11 cellular contexts compared by ENCODE assay signal in the genomic region with DNA sequence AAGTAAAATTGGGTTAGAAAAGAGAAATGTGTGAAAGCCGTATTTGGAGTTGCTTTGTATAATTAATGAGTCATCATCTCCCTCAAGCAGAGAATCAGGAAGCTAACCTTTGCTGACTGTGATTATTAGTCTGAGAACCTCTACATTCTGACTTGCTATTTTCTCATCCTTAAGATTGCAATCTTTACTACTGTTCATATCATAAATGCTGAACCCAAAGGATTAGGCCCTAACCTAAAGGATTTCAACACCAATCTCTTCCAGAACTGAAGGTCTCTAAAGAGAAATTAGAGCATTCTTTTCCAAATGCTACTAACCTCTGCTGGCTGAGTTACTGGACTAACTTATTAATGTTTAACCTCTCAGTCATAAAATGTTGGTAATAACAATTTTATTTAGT.
DNase-seq lines count a peak whose midpoint lies in the region; ATAC-seq and TF ChIP-seq lines count a peak whose summit lies in the region.
"Had no signal": no experiment of that assay in that cellular context is flagged by ENCODE, and none has a peak within 500 bp of the region (broad histone marks: within the 10 kb centered on the region; RNA-seq: fewer than 3 reads in every experiment).

No MANE protein-coding gene starts in this region.

- H3K9me3 Mint-ChIP-seq in nephron = peaks cover 18% of the 10 kb centered on the region

- in situ Hi-C loops in astrocyte of the spinal cord (cut with HindIII; ENCODE audit: low sequenced_read_pairs) = no loop called here

- H3K27ac ChIP-seq in heart left ventricle = peak overlapping the region in 1 of 12 donors; percentile 34

- peaks cover 14% of the 10 kb centered on the region for H3K4me1 Mint-ChIP-seq in nephron

- H3K27ac Mint-ChIP-seq in nephron = peak overlapping the region in 2 of 3 experiments; percentile 7 to 31
- H3K27ac Mint-ChIP-seq: brain had no signal

- DNase-seq in HuH-7 (ENCODE audit: low spot score) = peak; percentile 2
- peak; percentile 60 for DNase-seq in astrocyte of the spinal cord (ENCODE audit: low read depth, low spot score)
- DNase-seq in activated CD4-positive, CD25-positive, alpha-beta regulatory T cell treated with anti-CD3 and anti-CD28 coated beads, Interleukin-2, amount 50 U/mL, for 72 hours = no peak
- no peak for DNase-seq in heart left ventricle
- no peak for DNase-seq in stimulated activated CD4-positive, alpha-beta T cell treated with anti-CD3 and anti-CD28 coated beads, Interleukin-2, amount 100 ng/mL, for 24 hours
- DNase-seq: activated CD4-positive, alpha-beta T cell treated with anti-CD3 and anti-CD28 coated beads, Interleukin-2, amount 50 U/mL, for 48 hours; posterior cingulate gyrus had no signal

- intact Hi-C loops in heart left ventricle (cut with DNase I) = no loop called here

- peak; percentile 52 for ATAC-seq in GM18502 (IDR thresholded peaks at IDR 0.05; ENCODE audit: poor library complexity, unreplicated experiment)
- ATAC-seq in heart left ventricle = no peak
- ATAC-seq in HG03520 (IDR thresholded peaks at IDR 0.05; ENCODE audit: unreplicated experiment) = no peak

- no peaks in the 10 kb centered on the region for H3K36me3 Mint-ChIP-seq in nephron (ENCODE audit: low read depth)
- H3K36me3 Mint-ChIP-seq: brain had no signal

- no peak for TF ChIP-seq POLR2A in heart left ventricle (IDR thresholded peaks at IDR 0.05)

- H3K4me3 Mint-ChIP-seq in nephron = no peak overlapping the region
- H3K4me3 Mint-ChIP-seq: brain had no signal

- H3K9me3 ChIP-seq in heart left ventricle = peaks cover 0 to 15% (median 0%) of the 10 kb centered on the region in 12 donors

- H3K27me3 Mint-ChIP-seq in nephron (ENCODE audit: low read depth) = no peaks in the 10 kb centered on the region

- no peaks in the 10 kb centered on the region for H3K27me3 ChIP-seq in heart left ventricle

- no peak for TF ChIP-seq CTCF in astrocyte of the spinal cord (IDR thresholded peaks at IDR 0.05; ENCODE audit: low read depth, low read length)
- TF ChIP-seq CTCF in nephron (IDR thresholded peaks at IDR 0.05; ENCODE audit: unreplicated experiment in 3 of 3) = no peak
- no peak for TF ChIP-seq CTCF in heart left ventricle (IDR thresholded peaks at IDR 0.05)

- H3K4me3 ChIP-seq in astrocyte of the spinal cord (ENCODE audit: low read depth, low read length) (no peak overlapping the region), heart left ventricle (no peak overlapping the region)

- H3K36me3 ChIP-seq in heart left ventricle = no peaks in the 10 kb centered on the region

- no peaks in the 10 kb centered on the region for H3K4me1 ChIP-seq in heart left ventricle

- 46 to 66% (median 55%) methylated on average over 1 of the region's 1 CpG for WGBS in heart left ventricle, 4 donors

Comparison
In these comparisons a context has a peak if more than half of its experiments do, and no peak if none do; other contexts are left out.
1. DNase-seq: peak in HuH-7 (single experiment) and astrocyte of the spinal cord (single experiment); none in activated CD4-positive, CD25-positive, alpha-beta regulatory T cell treated with anti-CD3 and anti-CD28 coated beads, Interleukin-2, amount 50 U/mL, for 72 hours (single experiment), heart left ventricle (0 of 5) and stimulated activated CD4-positive, alpha-beta T cell treated with anti-CD3 and anti-CD28 coated beads, Interleukin-2, amount 100 ng/mL, for 24 hours (0 of 2).